In genomic region chr13:72545030-72545719, GRCh38 we compare ENCODE assay signal across 29 cellular contexts.
"Had no signal": no experiment of that assay in that cellular context is flagged by ENCODE, and none has a peak within 500 bp of the region (broad histone marks: within the 10 kb centered on the region; RNA-seq: fewer than 3 reads in every experiment).

No MANE protein-coding gene starts in this region.

- FAIRE-seq: astrocyte, bronchial epithelial cell, frontal cortex had no signal

- H3K27ac ChIP-seq: brain microvascular endothelial cell, coronary artery, dorsolateral prefrontal cortex, WERI-Rb-1 had no signal

- H3K4me3 ChIP-seq: coronary artery, dorsolateral prefrontal cortex had no signal

- H3K36me3 ChIP-seq: brain microvascular endothelial cell, WERI-Rb-1 had no signal

- ATAC-seq: activated CD4-positive, CD25-positive, alpha-beta regulatory T cell treated with anti-CD3 and anti-CD28 coated beads, Interleukin-2, amount 50 U/mL, for 24 hours; activated CD8-positive, alpha-beta T cell treated with anti-CD3 and anti-CD28 coated beads for 36 hours; activated T-cell treated with anti-CD3 and anti-CD28 coated beads, Interleukin-2, amount 50 U/mL, for 4 hours; activated T-helper 17 cell treated with anti-CD3 and anti-CD28 coated beads, Interleukin-2, amount 50 U/mL, for 72 hours; esophagus mucosa; T-helper 17 cell had no signal

- DNase-seq: activated B cell treated with CpG ODN at 0.5 μM for 24 hours; activated CD4-positive, alpha-beta T cell treated with anti-CD3 and anti-CD28 coated beads for 48 hours; activated CD4-positive, alpha-beta T cell treated with anti-CD3 and anti-CD28 coated beads, Interleukin-2, amount 50 U/mL, for 1 hour; activated CD4-positive, alpha-beta T cell treated with anti-CD3 and anti-CD28 coated beads, Interleukin-2, amount 50 U/mL, for 48 hours; activated CD8-positive, alpha-beta memory T cell treated with anti-CD3 and anti-CD28 coated beads for 24 hours; activated CD8-positive, alpha-beta T cell treated with anti-CD3 and anti-CD28 coated beads for 36 hours; activated effector memory CD4-positive, alpha-beta T cell treated with Interleukin-2 at 50 U/mL for 16 hours; activated gamma-delta T cell treated with Interleukin-2 at 50 U/mL for 16 hours; activated naive CD4-positive, alpha-beta T cell treated with anti-CD3 and anti-CD28 coated beads, Interleukin-2, amount 50 U/mL, for 16 hours; activated naive CD4-positive, alpha-beta T cell treated with Interleukin-2 at 50 U/mL for 16 hours; activated T-cell treated with anti-CD3 and anti-CD28 coated beads, Interleukin-2, amount 50 U/mL, for 4 hours; amniotic stem cell; anterior cingulate cortex; brain microvascular endothelial cell; dorsolateral prefrontal cortex; effector memory CD4-positive, alpha-beta T cell; endodermal cell; foreskin fibroblast; head of caudate nucleus; T-helper 17 cell; T1000; WERI-Rb-1 had no signal

- H3K27me3 ChIP-seq: brain microvascular endothelial cell, dorsolateral prefrontal cortex had no signal
